ENCODE assay signal across 1 cellular context in the genomic region with DNA sequence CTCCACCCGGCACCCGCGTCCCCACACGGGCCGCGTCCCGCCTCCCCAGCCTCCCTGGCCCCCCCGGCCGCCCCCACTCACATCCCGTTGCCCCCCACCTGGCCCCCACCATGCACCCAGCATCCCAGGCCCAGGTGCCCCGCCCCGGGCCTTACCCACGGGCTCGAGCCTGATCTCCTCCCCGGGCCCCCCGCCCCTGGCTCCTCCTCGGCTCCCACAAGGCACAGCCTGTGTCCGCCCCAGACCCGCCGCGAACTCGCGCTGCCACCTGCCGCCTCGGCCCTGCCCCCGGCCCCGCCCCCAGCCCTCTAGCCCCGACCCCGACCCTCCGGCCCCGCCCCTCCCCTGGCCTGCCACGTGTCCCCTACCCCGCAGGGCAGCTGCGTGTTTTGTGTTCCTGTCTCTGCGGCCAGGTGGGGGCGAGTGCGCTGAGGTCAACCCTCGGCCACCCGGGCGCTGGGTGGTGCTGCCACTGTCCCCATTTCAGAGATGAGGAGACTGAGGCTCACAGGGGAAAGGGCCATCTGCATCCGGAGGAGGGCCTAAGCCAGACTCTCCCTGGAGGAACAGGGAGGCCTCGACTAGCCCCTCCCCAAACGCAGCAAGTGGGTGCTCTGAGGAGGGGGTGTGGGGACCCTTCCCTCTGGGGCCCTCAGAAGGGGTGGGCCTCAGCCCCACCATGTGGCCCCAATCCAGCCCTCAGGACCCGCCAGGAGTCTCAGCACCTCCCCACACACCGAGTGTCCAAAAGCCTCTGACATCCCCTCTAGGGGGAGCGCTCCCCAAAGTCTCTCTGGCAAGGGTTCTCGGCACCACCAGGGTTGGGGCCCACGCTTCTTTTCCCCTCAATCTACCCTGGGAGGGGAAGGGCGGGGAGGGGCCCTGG.
TF ChIP-seq lines count a peak whose summit lies in the region.

No MANE protein-coding gene starts in this region.

TF ChIP-seq in GM23338, 12 proteins besides CTCF, POLR2A, EP300 and RAD21 (continued from another document):
- TF ChIP-seq, protein P1, sequence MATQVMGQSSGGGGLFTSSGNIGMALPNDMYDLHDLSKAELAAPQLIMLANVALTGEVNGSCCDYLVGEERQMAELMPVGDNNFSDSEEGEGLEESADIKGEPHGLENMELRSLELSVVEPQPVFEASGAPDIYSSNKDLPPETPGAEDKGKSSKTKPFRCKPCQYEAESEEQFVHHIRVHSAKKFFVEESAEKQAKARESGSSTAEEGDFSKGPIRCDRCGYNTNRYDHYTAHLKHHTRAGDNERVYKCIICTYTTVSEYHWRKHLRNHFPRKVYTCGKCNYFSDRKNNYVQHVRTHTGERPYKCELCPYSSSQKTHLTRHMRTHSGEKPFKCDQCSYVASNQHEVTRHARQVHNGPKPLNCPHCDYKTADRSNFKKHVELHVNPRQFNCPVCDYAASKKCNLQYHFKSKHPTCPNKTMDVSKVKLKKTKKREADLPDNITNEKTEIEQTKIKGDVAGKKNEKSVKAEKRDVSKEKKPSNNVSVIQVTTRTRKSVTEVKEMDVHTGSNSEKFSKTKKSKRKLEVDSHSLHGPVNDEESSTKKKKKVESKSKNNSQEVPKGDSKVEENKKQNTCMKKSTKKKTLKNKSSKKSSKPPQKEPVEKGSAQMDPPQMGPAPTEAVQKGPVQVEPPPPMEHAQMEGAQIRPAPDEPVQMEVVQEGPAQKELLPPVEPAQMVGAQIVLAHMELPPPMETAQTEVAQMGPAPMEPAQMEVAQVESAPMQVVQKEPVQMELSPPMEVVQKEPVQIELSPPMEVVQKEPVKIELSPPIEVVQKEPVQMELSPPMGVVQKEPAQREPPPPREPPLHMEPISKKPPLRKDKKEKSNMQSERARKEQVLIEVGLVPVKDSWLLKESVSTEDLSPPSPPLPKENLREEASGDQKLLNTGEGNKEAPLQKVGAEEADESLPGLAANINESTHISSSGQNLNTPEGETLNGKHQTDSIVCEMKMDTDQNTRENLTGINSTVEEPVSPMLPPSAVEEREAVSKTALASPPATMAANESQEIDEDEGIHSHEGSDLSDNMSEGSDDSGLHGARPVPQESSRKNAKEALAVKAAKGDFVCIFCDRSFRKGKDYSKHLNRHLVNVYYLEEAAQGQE (IDR thresholded peaks at IDR 0.05; ENCODE audit: unreplicated experiment), result no peak
- TF ChIP-seq, protein P2, sequence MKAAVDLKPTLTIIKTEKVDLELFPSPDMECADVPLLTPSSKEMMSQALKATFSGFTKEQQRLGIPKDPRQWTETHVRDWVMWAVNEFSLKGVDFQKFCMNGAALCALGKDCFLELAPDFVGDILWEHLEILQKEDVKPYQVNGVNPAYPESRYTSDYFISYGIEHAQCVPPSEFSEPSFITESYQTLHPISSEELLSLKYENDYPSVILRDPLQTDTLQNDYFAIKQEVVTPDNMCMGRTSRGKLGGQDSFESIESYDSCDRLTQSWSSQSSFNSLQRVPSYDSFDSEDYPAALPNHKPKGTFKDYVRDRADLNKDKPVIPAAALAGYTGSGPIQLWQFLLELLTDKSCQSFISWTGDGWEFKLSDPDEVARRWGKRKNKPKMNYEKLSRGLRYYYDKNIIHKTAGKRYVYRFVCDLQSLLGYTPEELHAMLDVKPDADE (IDR thresholded peaks at IDR 0.05), result no peak
- no peak for TF ChIP-seq ZNF462 (CRISPR knock-in tag; IDR thresholded peaks at IDR 0.05)
- no peak for TF ChIP-seq POLR2AphosphoS5 (IDR thresholded peaks at IDR 0.05; ENCODE audit: low read depth)
- no peak for TF ChIP-seq EZH2 (IDR thresholded peaks at IDR 0.05; ENCODE audit: low read depth, unreplicated experiment)
- no peak for TF ChIP-seq ZNF114 (CRISPR knock-in tag; IDR thresholded peaks at IDR 0.05)
- TF ChIP-seq EZH2phosphoT487 (IDR thresholded peaks at IDR 0.05; ENCODE audit: unreplicated experiment), result no peak
- no peak for TF ChIP-seq NANOG (IDR thresholded peaks at IDR 0.05; ENCODE audit: borderline replicate concordance)
- no peak for TF ChIP-seq STAT1 (IDR thresholded peaks at IDR 0.05; ENCODE audit: unreplicated experiment)
